In genomic region chr2:1738646-1739302, GRCh38 we compare ENCODE assay signal across 1 cellular context.
TF ChIP-seq lines count a peak whose summit lies in the region.

No MANE protein-coding gene starts in this region.

TF ChIP-seq in endothelial cell of umbilical vein, 7 proteins besides CTCF, POLR2A, EP300 and RAD21:
- TF ChIP-seq MAX (IDR thresholded peaks at IDR 0.05; ENCODE audit: insufficient read depth, insufficient read length) (no peak), POLR2AphosphoS5 (IDR thresholded peaks at IDR 0.05; ENCODE audit: insufficient read depth, low read depth, low read length) (no peak), JUN (IDR thresholded peaks at IDR 0.05; ENCODE audit: borderline replicate concordance, insufficient read depth, insufficient read length, low read depth) (no peak)
TF ChIP-seq in endothelial cell of umbilical vein: peak in this region for 0.
